ENCODE assay signal across 11 cellular contexts in genomic region chr19:54133312-54133956, GRCh38. TPM values are rescaled to one million over a fixed set of nuclear protein-coding genes. Genes with fewer than 3 reads are reported as not detected.
DNase-seq lines count a peak whose midpoint lies in the region; ATAC-seq and TF ChIP-seq lines count a peak whose summit lies in the region.
"Had no signal": no experiment of that assay in that cellular context is flagged by ENCODE, and none has a peak within 500 bp of the region (broad histone marks: within the 10 kb centered on the region; RNA-seq: fewer than 3 reads in every experiment).

No MANE protein-coding gene starts in this region.

- no peaks in the 10 kb centered on the region for H3K9me3 Mint-ChIP-seq in CD4-positive, alpha-beta T cell
- H3K9me3 Mint-ChIP-seq: activated T-helper 2 cell treated with anti-CD3 and anti-CD28 coated beads, Interferon-gamma antibody, Interleukin-2, Interleukin-4, amounts not matched to agents 10 μg/mL and 5 μg/mL and 100 μg/mL, durations not matched to agents 14 hours and 24 hours and 36 hours had no signal

- H3K4me1 ChIP-seq in sigmoid colon, result peaks cover 0 to 18% (median 13%) of the 10 kb centered on the region in 4 donors

- H3K36me3 ChIP-seq in sigmoid colon, result peaks cover 13 to 44% (median 14%) of the 10 kb centered on the region in 4 donors

- no peaks in the 10 kb centered on the region for H3K9me3 ChIP-seq in CD4-positive, alpha-beta T cell (ENCODE audit: control insufficient read depth, low read length)
- H3K9me3 ChIP-seq in sigmoid colon, result no peaks in the 10 kb centered on the region
- H3K9me3 ChIP-seq: right atrium auricular region had no signal

- intact Hi-C loops in CD4-positive, alpha-beta T cell (cut with DNase I, micrococcal nuclease), result no loop called here
- intact Hi-C loops in sigmoid colon (cut with DNase I), result no loop called here

- no peak overlapping the region for H3K4me3 Mint-ChIP-seq in CD4-positive, alpha-beta T cell

- no peak overlapping the region for H3K4me3 ChIP-seq in sigmoid colon
- H3K4me3 ChIP-seq: right atrium auricular region had no signal

- no peaks in the 10 kb centered on the region for H3K27me3 Mint-ChIP-seq in CD4-positive, alpha-beta T cell

- POLR2A ChIA-PET in CD4-positive, alpha-beta T cell (lab: Charles Lee), result no interaction called here

- no peak for DNase-seq in CD4-positive, alpha-beta T cell
- DNase-seq in M059J (ENCODE audit: low read depth) (peak; percentile 31), SHP77 (lab: John Stamatoyannopoulos, UW) (peak; percentile 52 to 54), glomerular visceral epithelial cell (ENCODE audit: extremely low spot score) (peak; percentile 90), amniotic stem cell (lab: John Stamatoyannopoulos, UW) (no peak), sigmoid colon (no peak)
- DNase-seq: effector memory CD4-positive, alpha-beta T cell had no signal

- H3K27ac Mint-ChIP-seq in CD4-positive, alpha-beta T cell, result no peak overlapping the region

- peaks cover 22% of the 10 kb centered on the region for H3K36me3 Mint-ChIP-seq in CD4-positive, alpha-beta T cell (ENCODE audit: low read depth)

- ATAC-seq in CD4-positive, alpha-beta T cell (ENCODE audit: poor library complexity), result no peak
- ATAC-seq in GM19452 (IDR thresholded peaks at IDR 0.05; ENCODE audit: unreplicated experiment) (no peak), HG03175 (IDR thresholded peaks at IDR 0.05; ENCODE audit: unreplicated experiment) (no peak)

- CTCF ChIA-PET in CD4-positive, alpha-beta T cell (lab: Charles Lee), result no interaction called here

- H3K27me3 ChIP-seq in CD4-positive, alpha-beta T cell (ENCODE audit: control insufficient read depth, insufficient read depth, low read length), result no peaks in the 10 kb centered on the region
- no peaks in the 10 kb centered on the region for H3K27me3 ChIP-seq in sigmoid colon
- H3K27me3 ChIP-seq: right atrium auricular region had no signal

- peak overlapping the region; percentile 1 for H3K27ac ChIP-seq in CD4-positive, alpha-beta T cell (ENCODE audit: low read depth, low read length)
- H3K27ac ChIP-seq in sigmoid colon, result no peak overlapping the region
- H3K27ac ChIP-seq: right atrium auricular region had no signal

- no peak for TF ChIP-seq EP300 in sigmoid colon (IDR thresholded peaks at IDR 0.05)

- peaks cover 17% of the 10 kb centered on the region for H3K4me1 Mint-ChIP-seq in CD4-positive, alpha-beta T cell (ENCODE audit: low read depth)

- WGBS in sigmoid colon, 2 donors, result 77 to 84% methylated on average over 10 of the region's 10 CpGs

- no peak for TF ChIP-seq POLR2A in sigmoid colon (IDR thresholded peaks at IDR 0.05)

- no peak for TF ChIP-seq CTCF in CD4-positive, alpha-beta T cell (IDR thresholded peaks at IDR 0.05)
- no peak for TF ChIP-seq CTCF in sigmoid colon (IDR thresholded peaks at IDR 0.05)

RNA-seq across cellular contexts. Expression of gene CNOT3, which starts 4.1 kb away (rescaled TPM):
- 10 to 100 TPM; 26.7 to 28.7 TPM for total RNA-seq in CD4-positive, alpha-beta T cell
- 11.9 and 18.4 TPM in 2 replicates for total RNA-seq in M059J (2014; rRNA removed; shearing (Covaris generic))
- total RNA-seq in sigmoid colon, result 10 to 100 TPM; 11.8 to 31.5 (median 21.2) TPM
- 10 to 100 TPM; 15.5 to 32.9 (median 19.8) TPM for polyA plus RNA-seq in sigmoid colon

RNA-seq across cellular contexts. Expression of gene PRPF31, which starts 17.9 kb away (rescaled TPM):
- 10 to 100 TPM; 52.9 to 55.9 TPM for total RNA-seq in CD4-positive, alpha-beta T cell
- 68.7 and 90.2 TPM in 2 replicates for total RNA-seq in M059J (2014; rRNA removed; shearing (Covaris generic))
- total RNA-seq in sigmoid colon, result 10 to 100 TPM; 48.7 to 53.5 (median 51.5) TPM
- polyA plus RNA-seq in sigmoid colon, result 10 to 100 TPM; 25.0 to 60.9 (median 36.6) TPM

RNA-seq across cellular contexts. Expression of gene TFPT, which starts 18.0 kb away (rescaled TPM):
- total RNA-seq in CD4-positive, alpha-beta T cell, result 10 to 100 TPM; 10.1 to 11.2 TPM
- total RNA-seq in M059J (2014; rRNA removed; shearing (Covaris generic)), result 14.7 and 23.5 TPM in 2 replicates
- 10 to 100 TPM; 18.2 to 24.7 (median 20.4) TPM for total RNA-seq in sigmoid colon
- polyA plus RNA-seq in sigmoid colon, result 10 to 100 TPM; 22.2 to 28.6 (median 25.2) TPM

RNA-seq across cellular contexts. Expression of gene LENG1, which starts 26.1 kb away (rescaled TPM):
- total RNA-seq in CD4-positive, alpha-beta T cell, result 10 to 100 TPM; 14.4 to 16.0 TPM
- total RNA-seq in M059J (2014; rRNA removed; shearing (Covaris generic)), result 9.1 and 15.1 TPM in 2 replicates
- total RNA-seq in sigmoid colon, result 1 to 10 TPM; 7.8 to 10.0 (median 8.7) TPM
- 10 to 100 TPM in 1 of 3 donors, 1 to 10 TPM in 2; 8.4 to 11.5 (median 8.6) TPM for polyA plus RNA-seq in sigmoid colon

RNA-seq across cellular contexts. Expression of gene NDUFA3, which starts 30.8 kb away (rescaled TPM):
- 10 to 100 TPM; 63.0 to 63.5 TPM for total RNA-seq in CD4-positive, alpha-beta T cell
- total RNA-seq in M059J (2014; rRNA removed; shearing (Covaris generic)), result 38.5 and 51.0 TPM in 2 replicates
- 10 to 100 TPM; 18.8 to 32.4 (median 20.2) TPM for total RNA-seq in sigmoid colon
- 100 to 1,000 TPM; 151 to 207 (median 184) TPM for polyA plus RNA-seq in sigmoid colon

Comparison
In these comparisons a context has a peak if more than half of its experiments do, and no peak if none do; other contexts are left out.
1. DNase-seq: peak in M059J (single experiment), SHP77 (2 of 2) and glomerular visceral epithelial cell (single experiment); none in CD4-positive, alpha-beta T cell (0 of 10), amniotic stem cell (single experiment) and sigmoid colon (single experiment).